ENCODE assay signal across 8 cellular contexts in the genomic region with DNA sequence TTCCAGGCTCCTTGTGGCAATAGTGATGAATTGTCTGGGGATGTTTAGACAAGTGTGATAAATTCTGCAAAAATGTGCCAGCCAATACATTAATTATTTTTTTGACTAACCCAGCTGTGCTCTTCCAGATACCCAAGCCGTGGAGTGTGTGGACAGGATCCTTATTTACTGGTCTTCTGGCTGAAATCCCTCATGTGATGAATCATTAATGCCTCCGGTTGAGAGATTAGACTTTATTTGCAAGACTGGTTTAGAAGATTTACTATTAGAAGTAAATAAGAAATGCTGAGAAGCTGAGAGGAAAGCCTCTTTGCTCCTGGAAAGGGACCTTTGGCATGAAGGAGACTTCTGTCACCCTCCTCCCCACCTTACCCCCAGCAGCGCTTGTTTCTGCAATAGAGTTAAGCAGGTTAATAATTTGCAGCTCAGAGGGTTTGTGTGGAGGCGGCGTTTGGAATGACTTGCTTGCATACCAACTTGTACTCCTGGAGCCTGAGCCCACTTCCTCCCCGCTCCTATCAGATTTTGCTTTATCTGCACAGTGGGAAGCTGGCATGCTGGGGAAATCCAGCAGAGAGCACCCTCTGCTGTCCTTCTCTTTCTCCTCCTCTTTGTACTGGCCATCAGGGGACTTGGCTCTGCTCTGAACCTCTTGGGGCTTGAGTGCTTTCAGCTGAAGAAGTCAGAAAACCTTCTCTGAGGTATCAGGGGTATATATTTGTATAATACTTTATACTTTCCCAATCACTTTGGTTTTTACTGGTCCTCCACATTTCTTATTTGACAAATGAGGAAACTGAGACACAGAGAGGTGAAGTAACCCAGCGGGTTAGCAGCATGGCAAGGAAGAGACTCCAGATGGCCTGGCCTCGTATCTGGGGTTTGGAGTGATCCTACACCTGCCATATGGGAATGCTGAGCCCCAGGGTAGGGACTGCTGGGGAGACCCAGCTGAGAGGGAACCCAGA. TPM values are rescaled to one million over a fixed set of nuclear protein-coding genes. Genes with fewer than 3 reads are reported as not detected.
DNase-seq lines count a peak whose midpoint lies in the region; ATAC-seq and TF ChIP-seq lines count a peak whose summit lies in the region.

No MANE protein-coding gene starts in this region.

- ATAC-seq in foreskin keratinocyte (peak; percentile 88), GM18520 (IDR thresholded peaks at IDR 0.05; ENCODE audit: unreplicated experiment) (no peak)

- H3K36me3 Mint-ChIP-seq in Calu3 (ENCODE audit: insufficient read depth, unreplicated experiment) = peaks cover 18% of the 10 kb centered on the region
- H3K36me3 Mint-ChIP-seq in immature natural killer cell = no peaks in the 10 kb centered on the region

- DNase-seq in Calu3 (peak; percentile 93), HS-5 (ENCODE audit: low read depth) (peak; percentile 79), SW480 (ENCODE audit: low spot score) (peak; percentile 91), foreskin keratinocyte (peak; percentile 82 to 91), pons (ENCODE audit: low spot score) (peak; percentile 88), activated gamma-delta T cell (lab: John Stamatoyannopoulos, UW) (no peak), immature natural killer cell (no peak)

- H3K27me3 Mint-ChIP-seq in Calu3 (ENCODE audit: unreplicated experiment) = no peaks in the 10 kb centered on the region
- H3K27me3 Mint-ChIP-seq in immature natural killer cell (ENCODE audit: low read depth in 3 of 3) = peaks cover 0 to 2% (median 2%) of the 10 kb centered on the region in 3 donors

- H3K27ac ChIP-seq in foreskin keratinocyte = no peak overlapping the region

- peak overlapping the region; percentile 96 for H3K27ac Mint-ChIP-seq in Calu3 (ENCODE audit: unreplicated experiment)
- H3K27ac Mint-ChIP-seq in immature natural killer cell = no peak overlapping the region

- peaks cover 15% of the 10 kb centered on the region for H3K4me1 ChIP-seq in foreskin keratinocyte

- peaks cover 2% of the 10 kb centered on the region for H3K27me3 ChIP-seq in foreskin keratinocyte

- peaks cover 53% of the 10 kb centered on the region for H3K4me1 Mint-ChIP-seq in Calu3 (ENCODE audit: low read depth, unreplicated experiment)
- H3K4me1 Mint-ChIP-seq in immature natural killer cell = peaks cover 9 to 10% of the 10 kb centered on the region in 2 donors

- intact Hi-C loops in Calu3 (cut with micrococcal nuclease; ENCODE audit: unreplicated experiment) = loop anchor here (1.0 to 2.0 kb wide), 5 partner anchors 15 to 247 kb away; a partner anchor contains a TSS

- H3K9me3 Mint-ChIP-seq in Calu3 (ENCODE audit: low read depth, unreplicated experiment) (no peaks in the 10 kb centered on the region), immature natural killer cell (no peaks in the 10 kb centered on the region)

- H3K4me3 Mint-ChIP-seq in Calu3 (ENCODE audit: low read depth, unreplicated experiment) (peak overlapping the region; percentile 43), immature natural killer cell (no peak overlapping the region)

- CTCF ChIA-PET in Calu3 (lab: Charles Lee) = interaction anchor here (0.6 to 3.2 kb wide), 21 partner anchors 11 to 247 kb away, joined by 3 to 80 read pairs (median 5); a partner anchor contains a TSS

- no TSS peak for BruUV-seq in Calu3 (replicated peaks; lab: Mats Ljungman, UMichigan)

- TF ChIP-seq CTCF in Calu3 (IDR thresholded peaks at IDR 0.05; ENCODE audit: unreplicated experiment) (peak; percentile 82), foreskin keratinocyte (conservative IDR thresholded peaks at IDR 0.05) (peak; percentile 70)

RNA-seq across cellular contexts. Expression of a gene that starts 16.3 kb away (rescaled TPM):
- total RNA-seq in Calu3 (2022) (7.5 and 10.5 TPM in 2 replicates), foreskin keratinocyte (not detected in 2 replicates)
- polyA plus RNA-seq in foreskin keratinocyte (0.03 TPM in 1 of 2 replicates, not detected in the other), immature natural killer cell (under 1 TPM in 2 of 3 donors, not detected in 1; 0.28 TPM)

Comparison
In these comparisons a context has a peak if more than half of its experiments do, and no peak if none do; other contexts are left out.
1. DNase-seq: peak in Calu3 (single experiment), HS-5 (single experiment), SW480 (single experiment), foreskin keratinocyte (2 of 2) and pons (single experiment); none in activated gamma-delta T cell (single experiment) and immature natural killer cell (0 of 3).